ENCODE assay signal across 10 cellular contexts in the genomic region with DNA sequence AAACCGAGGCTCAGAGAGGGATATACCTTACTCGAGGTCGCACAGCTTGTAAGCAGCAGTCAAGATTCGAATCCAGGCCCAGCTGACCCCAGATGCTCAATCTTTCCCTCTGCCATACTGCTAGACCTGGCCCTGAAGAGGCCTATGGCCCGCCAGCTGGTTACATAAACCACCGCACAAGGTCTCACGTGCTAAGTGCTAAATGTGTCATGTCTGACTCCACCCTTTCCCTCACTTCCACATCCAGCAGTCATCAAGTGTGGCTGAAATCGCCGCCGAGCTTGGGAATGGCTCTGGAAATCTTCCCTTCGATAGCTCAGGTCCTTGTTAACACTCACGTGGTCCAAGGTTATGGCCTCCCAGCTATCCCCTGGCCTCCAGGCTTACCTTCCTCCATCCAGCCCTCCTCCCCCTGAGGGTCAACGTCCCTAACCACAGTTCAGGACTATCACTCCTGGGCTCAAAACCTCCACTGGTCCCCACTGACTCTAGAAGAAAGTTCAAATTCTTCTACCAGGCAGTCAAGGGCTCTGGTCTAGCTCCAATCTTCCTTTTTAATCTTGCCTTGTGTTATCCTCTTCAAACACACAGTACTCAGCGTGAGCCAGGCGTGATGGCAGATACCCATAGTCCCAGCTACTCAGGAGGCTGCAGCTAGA. TPM values are rescaled to one million over a fixed set of nuclear protein-coding genes. Genes with fewer than 3 reads are reported as not detected.
DNase-seq lines count a peak whose midpoint lies in the region; ATAC-seq, FAIRE-seq and TF ChIP-seq lines count a peak whose summit lies in the region.
"Had no signal": no experiment of that assay in that cellular context is flagged by ENCODE, and none has a peak within 500 bp of the region (broad histone marks: within the 10 kb centered on the region; RNA-seq: fewer than 3 reads in every experiment).

No MANE protein-coding gene starts in this region.

- H3K4me3 Mint-ChIP-seq in naive thymus-derived CD4-positive, alpha-beta T cell: peak overlapping the region; percentile 7 to 99 (median 92)

- peaks cover 0 to 6% (median 0%) of the 10 kb centered on the region in 5 donors for H3K36me3 Mint-ChIP-seq in naive thymus-derived CD4-positive, alpha-beta T cell

- H3K9me3 Mint-ChIP-seq in naive thymus-derived CD4-positive, alpha-beta T cell: peaks cover 0 to 1% (median 0%) of the 10 kb centered on the region in 11 donors

- H3K9me1 ChIP-seq in endothelial cell of umbilical vein (replicated peaks; ENCODE audit: control insufficient read depth, extremely low read depth, insufficient read depth, low read length): no peaks in the 10 kb centered on the region

- TF ChIP-seq POLR2A in endothelial cell of umbilical vein (IDR thresholded peaks at IDR 0.05; ENCODE audit: low read depth, low read length): no peak

- H3K27me3 ChIP-seq in AG04450 (ENCODE audit: control insufficient read depth, insufficient read depth, low read length) (no peaks in the 10 kb centered on the region), OCI-LY1 (ENCODE audit: insufficient read depth, low read length) (no peaks in the 10 kb centered on the region), endothelial cell of umbilical vein (ENCODE audit: control insufficient read depth in 2 of 2, insufficient read depth in 2 of 2, low read length in 2 of 2) (no peaks in the 10 kb centered on the region)
- H3K27me3 ChIP-seq in naive thymus-derived CD4-positive, alpha-beta T cell (ENCODE audit: control insufficient read depth in 2 of 2, insufficient read depth in 2 of 2, low read length in 2 of 2): no peaks in the 10 kb centered on the region

- H3K4me3 ChIP-seq in AG04450 (ENCODE audit: low read depth, low read length): no peak overlapping the region
- H3K4me3 ChIP-seq in OCI-LY1 (ENCODE audit: low read depth, low read length, poor library complexity, severe bottlenecking): no peak overlapping the region
- H3K4me3 ChIP-seq in endothelial cell of umbilical vein (replicated peaks in 1 of 3; ENCODE audit: insufficient read depth in 1 of 3, low read depth in 1 of 3, low read length in 3 of 3): no peak overlapping the region
- no peak overlapping the region for H3K4me3 ChIP-seq in naive thymus-derived CD4-positive, alpha-beta T cell (ENCODE audit: low read length)

- peaks cover 44 to 81% (median 58%) of the 10 kb centered on the region in 7 donors for H3K4me1 Mint-ChIP-seq in naive thymus-derived CD4-positive, alpha-beta T cell

- no peaks in the 10 kb centered on the region for H3K9me2 ChIP-seq in OCI-LY1 (ENCODE audit: low read depth, low read length)

- intact Hi-C loops in endothelial cell of umbilical vein (cut with micrococcal nuclease): loop anchor here (1.0 kb wide), 1 partner anchor 21 kb away; no protein-coding TSS in a partner anchor
- intact Hi-C loops in naive thymus-derived CD4-positive, alpha-beta T cell (cut with micrococcal nuclease): no loop called here

- BruUV-seq in endothelial cell of umbilical vein (replicated peaks; lab: Mats Ljungman, UMichigan): no TSS peak

- H3K36me3 ChIP-seq in OCI-LY1 (ENCODE audit: insufficient read depth, low read length) (no peaks in the 10 kb centered on the region), endothelial cell of umbilical vein (ENCODE audit: control insufficient read depth in 2 of 2, extremely low read depth in 1 of 2, insufficient read depth in 2 of 2, low read length in 2 of 2) (no peaks in the 10 kb centered on the region)
- H3K36me3 ChIP-seq in naive thymus-derived CD4-positive, alpha-beta T cell (ENCODE audit: control insufficient read depth in 2 of 3, insufficient read depth in 3 of 3, low read length in 3 of 3): peaks cover 0 to 3% (median under 1%) of the 10 kb centered on the region in 3 experiments

- H4K20me1 ChIP-seq in OCI-LY1 (ENCODE audit: insufficient read depth, low read length): no peaks in the 10 kb centered on the region
- H4K20me1 ChIP-seq in endothelial cell of umbilical vein (replicated peaks; ENCODE audit: control insufficient read depth, extremely low read depth, insufficient read depth, low read length): no peaks in the 10 kb centered on the region

- H3K27ac ChIP-seq in AG04450 (ENCODE audit: low read depth, low read length): peak overlapping the region; percentile 42
- peak overlapping the region; percentile 77 for H3K27ac ChIP-seq in OCI-LY1 (ENCODE audit: low read depth, low read length, poor library complexity, severe bottlenecking)
- peak overlapping the region; percentile 47 for H3K27ac ChIP-seq in endothelial cell of umbilical vein (ENCODE audit: insufficient read depth, low read depth, low read length)
- H3K27ac ChIP-seq in naive thymus-derived CD4-positive, alpha-beta T cell (ENCODE audit: low read depth, low read length): peak overlapping the region; percentile 100

- ATAC-seq in naive thymus-derived CD4-positive, alpha-beta T cell: no peak
- no peak for ATAC-seq in GM19455 (IDR thresholded peaks at IDR 0.05; ENCODE audit: unreplicated experiment)
- ATAC-seq in GM21526 (IDR thresholded peaks at IDR 0.05; ENCODE audit: low FRiP score, unreplicated experiment): no peak
- no peak for ATAC-seq in GM18519 (IDR thresholded peaks at IDR 0.05; ENCODE audit: low FRiP score, unreplicated experiment)

- POLR2A ChIA-PET in AG04450 (lab: Yijun Ruan, JAX) (interaction anchor here (0.5 to 1.0 kb wide), 3 partner anchors 8 to 32 kb away, joined by 3 to 4 read pairs (median 4); a partner anchor contains a TSS), endothelial cell of umbilical vein (lab: Charles Lee) (interaction anchor here (0.9 to 1.3 kb wide), 2 partner anchors 8 to 152 kb away, joined by 3 to 5 read pairs; a partner anchor contains a TSS)
- POLR2A ChIA-PET in naive thymus-derived CD4-positive, alpha-beta T cell (lab: Charles Lee): interaction anchor here (0.5 to 12.3 kb wide), 14 partner anchors 9 to 98 kb away, joined by 3 to 199 read pairs (median 4); a partner anchor contains a TSS

- H3K4me2 ChIP-seq in OCI-LY1 (ENCODE audit: low read length): no peak overlapping the region
- peak overlapping the region; percentile 2 for H3K4me2 ChIP-seq in endothelial cell of umbilical vein (ENCODE audit: insufficient read depth, low read length)

- dilution Hi-C loops in endothelial cell of umbilical vein (cut with MboI; ENCODE audit: extremely low pct_ligation_motif_present, low sequenced_read_pairs): no loop called here

- TF ChIP-seq CTCF in AG04450 (IDR thresholded peaks at IDR 0.05; ENCODE audit: low read depth, low read length): no peak
- TF ChIP-seq CTCF in OCI-LY1 (IDR thresholded peaks at IDR 0.05; ENCODE audit: low read length): no peak
- TF ChIP-seq CTCF in endothelial cell of umbilical vein (IDR thresholded peaks at IDR 0.05; ENCODE audit: extremely low read depth in 1 of 2, insufficient read depth in 1 of 2, low read depth in 1 of 2, low read length in 2 of 2): no peak

- H3K79me2 ChIP-seq in OCI-LY1 (ENCODE audit: insufficient read depth, low read length) (peaks cover 12% of the 10 kb centered on the region), endothelial cell of umbilical vein (ENCODE audit: control insufficient read depth, insufficient read depth, low read length) (peaks cover 66% of the 10 kb centered on the region)

- no peaks in the 10 kb centered on the region for H3F3A ChIP-seq in OCI-LY1 (ENCODE audit: insufficient read depth, low read length)

- H3K4me1 ChIP-seq in OCI-LY1 (ENCODE audit: insufficient read depth, low read length, severe bottlenecking) (peaks cover 42% of the 10 kb centered on the region), endothelial cell of umbilical vein (ENCODE audit: control insufficient read depth, extremely low read depth, insufficient read depth, low read length) (peaks cover 34% of the 10 kb centered on the region)
- H3K4me1 ChIP-seq in naive thymus-derived CD4-positive, alpha-beta T cell (ENCODE audit: control insufficient read depth in 2 of 2, insufficient read depth in 2 of 2, low read length in 2 of 2): peaks cover 19 to 42% of the 10 kb centered on the region in 2 donors

- H3K9me3 ChIP-seq in AG04450 (ENCODE audit: control insufficient read depth, insufficient read depth, low read length): no peaks in the 10 kb centered on the region
- no peaks in the 10 kb centered on the region for H3K9me3 ChIP-seq in OCI-LY1 (ENCODE audit: low read length)
- no peaks in the 10 kb centered on the region for H3K9me3 ChIP-seq in endothelial cell of umbilical vein (replicated peaks; ENCODE audit: control insufficient read depth, insufficient read depth, low read length)
- no peaks in the 10 kb centered on the region for H3K9me3 ChIP-seq in naive thymus-derived CD4-positive, alpha-beta T cell (ENCODE audit: control insufficient read depth in 2 of 3, low read length in 3 of 3)

- no peaks in the 10 kb centered on the region for H3K27me3 Mint-ChIP-seq in naive thymus-derived CD4-positive, alpha-beta T cell

- H2AFZ ChIP-seq in OCI-LY1 (ENCODE audit: low read length): no peak overlapping the region
- H2AFZ ChIP-seq in endothelial cell of umbilical vein (ENCODE audit: low read depth, low read length): no peak overlapping the region

- peak overlapping the region in 8 of 9 donors; percentile 15 to 99 (median 94) for H3K27ac Mint-ChIP-seq in naive thymus-derived CD4-positive, alpha-beta T cell

- FAIRE-seq in endothelial cell of umbilical vein (lab: Jason Lieb, UNC): peak; percentile 24

- H3K9ac ChIP-seq in OCI-LY1 (ENCODE audit: low read length) (no peak overlapping the region; the same call in 1 of the 2 replicates), endothelial cell of umbilical vein (replicated peaks; ENCODE audit: extremely low read depth, insufficient read depth, low read length) (no peak overlapping the region)

- CTCF ChIA-PET in AG04450 (lab: Charles Lee) (interaction anchor here (0.6 to 1.2 kb wide), 2 partner anchors 85 kb away, joined by 3 to 5 read pairs; no protein-coding TSS in a partner anchor), endothelial cell of umbilical vein (lab: Charles Lee) (interaction anchor here (0.7 to 3.0 kb wide), 9 partner anchors 10 to 119 kb away, joined by 3 to 21 read pairs (median 4); no protein-coding TSS in a partner anchor)
- CTCF ChIA-PET in naive thymus-derived CD4-positive, alpha-beta T cell (lab: Charles Lee): interaction anchor here (0.7 to 3.0 kb wide), 6 partner anchors 9 to 618 kb away, joined by 3 to 14 read pairs (median 7); a partner anchor contains a TSS

- DNase-seq in AG04450 (ENCODE audit: low read depth, low spot score) (no peak), endothelial cell of umbilical vein (ENCODE audit: low read depth, low spot score) (no peak), NCI-H524 (lab: John Stamatoyannopoulos, UW) (no peak)
- no peak for DNase-seq in naive thymus-derived CD4-positive, alpha-beta T cell
- DNase-seq: GDM1; stimulated activated CD4-positive, alpha-beta T cell treated with anti-CD3 and anti-CD28 coated beads, Interleukin-1b, Interleukin-23, amount 100 ng/mL, for 48 hours had no signal

RNA-seq across cellular contexts. Expression of a gene that starts 3.5 kb away (rescaled TPM):
- polyA plus RNA-seq in AG04450 (2011; rRNA removed): 18.8 and 22.3 TPM in 2 replicates
- polyA minus RNA-seq in AG04450 (2011; rRNA and poly(A)+ RNA removed): 28.8 and 32.5 TPM in 2 replicates
- 26.5 and 27.4 TPM in 2 replicates for total RNA-seq in endothelial cell of umbilical vein
- polyA plus RNA-seq in endothelial cell of umbilical vein: 15.1 and 15.7 TPM in 2 replicates
- 9.4 and 11.8 TPM in 2 replicates for polyA plus RNA-seq in endothelial cell of umbilical vein (2011; cell fraction: cytosol; rRNA removed)
- 18.0 and 18.5 TPM in 2 replicates for polyA plus RNA-seq in endothelial cell of umbilical vein (2011; cell fraction: nucleus; rRNA removed)
- polyA plus RNA-seq in endothelial cell of umbilical vein (2012): 20.6 and 25.2 TPM in 2 replicates
- polyA minus RNA-seq in endothelial cell of umbilical vein: 29.2 and 30.0 TPM in 2 replicates
- 11.8 TPM for polyA minus RNA-seq in endothelial cell of umbilical vein (2011; cell fraction: cytosol; rRNA and poly(A)+ RNA removed)
- polyA minus RNA-seq in endothelial cell of umbilical vein (2011; cell fraction: nucleus; rRNA and poly(A)+ RNA removed): 12.3 and 15.1 TPM in 2 replicates
- total RNA-seq in naive thymus-derived CD4-positive, alpha-beta T cell: 10 to 100 TPM; 30.3 to 89.2 (median 64.1) TPM
- polyA plus RNA-seq in naive thymus-derived CD4-positive, alpha-beta T cell: 10 to 100 TPM; 15.3 to 25.5 TPM

RNA-seq across cellular contexts. Expression of a gene that starts 5.4 kb away (rescaled TPM):
- not detected in 2 replicates for polyA plus RNA-seq in AG04450 (2011; rRNA removed)
- polyA minus RNA-seq in AG04450 (2011; rRNA and poly(A)+ RNA removed): not detected in 2 replicates
- total RNA-seq in endothelial cell of umbilical vein: not detected in 2 replicates
- not detected in 2 replicates for polyA plus RNA-seq in endothelial cell of umbilical vein
- polyA plus RNA-seq in endothelial cell of umbilical vein (2011; cell fraction: cytosol; rRNA removed): not detected in 2 replicates
- polyA plus RNA-seq in endothelial cell of umbilical vein (2011; cell fraction: nucleus; rRNA removed): not detected in 2 replicates
- polyA plus RNA-seq in endothelial cell of umbilical vein (2012): 0.16 TPM in 1 of 2 replicates, not detected in the other
- not detected in 2 replicates for polyA minus RNA-seq in endothelial cell of umbilical vein
- not detected for polyA minus RNA-seq in endothelial cell of umbilical vein (2011; cell fraction: cytosol; rRNA and poly(A)+ RNA removed)
- not detected in 2 replicates for polyA minus RNA-seq in endothelial cell of umbilical vein (2011; cell fraction: nucleus; rRNA and poly(A)+ RNA removed)
- total RNA-seq in naive thymus-derived CD4-positive, alpha-beta T cell: under 1 TPM in 1 of 5 experiments, not detected in 4; 0.16 TPM
- polyA plus RNA-seq in naive thymus-derived CD4-positive, alpha-beta T cell: not detected

RNA-seq across cellular contexts. Expression of a gene that starts 8.3 kb away (rescaled TPM):
- 18.4 and 35.0 TPM in 2 replicates for polyA plus RNA-seq in AG04450 (2011; rRNA removed)
- polyA minus RNA-seq in AG04450 (2011; rRNA and poly(A)+ RNA removed): 207 and 320 TPM in 2 replicates
- 145 and 151 TPM in 2 replicates for total RNA-seq in endothelial cell of umbilical vein
- polyA plus RNA-seq in endothelial cell of umbilical vein: 25.1 and 45.9 TPM in 2 replicates
- 26.0 and 30.8 TPM in 2 replicates for polyA plus RNA-seq in endothelial cell of umbilical vein (2011; cell fraction: cytosol; rRNA removed)
- 107 and 129 TPM in 2 replicates for polyA plus RNA-seq in endothelial cell of umbilical vein (2011; cell fraction: nucleus; rRNA removed)
- 70.9 and 97.1 TPM in 2 replicates for polyA plus RNA-seq in endothelial cell of umbilical vein (2012)
- 213 and 226 TPM in 2 replicates for polyA minus RNA-seq in endothelial cell of umbilical vein
- 88.7 TPM for polyA minus RNA-seq in endothelial cell of umbilical vein (2011; cell fraction: cytosol; rRNA and poly(A)+ RNA removed)
- polyA minus RNA-seq in endothelial cell of umbilical vein (2011; cell fraction: nucleus; rRNA and poly(A)+ RNA removed): 158 and 169 TPM in 2 replicates
- total RNA-seq in naive thymus-derived CD4-positive, alpha-beta T cell: 100 to 1,000 TPM; 165 to 501 (median 225) TPM
- polyA plus RNA-seq in naive thymus-derived CD4-positive, alpha-beta T cell: 10 to 100 TPM; 43.6 to 82.4 TPM

RNA-seq across cellular contexts. Expression of a gene that starts 31.0 kb away (rescaled TPM):
- polyA plus RNA-seq in AG04450 (2011; rRNA removed): 5.3 and 6.3 TPM in 2 replicates
- 2.9 and 4.2 TPM in 2 replicates for polyA minus RNA-seq in AG04450 (2011; rRNA and poly(A)+ RNA removed)
- total RNA-seq in endothelial cell of umbilical vein: 5.4 and 5.6 TPM in 2 replicates
- 9.3 and 9.6 TPM in 2 replicates for polyA plus RNA-seq in endothelial cell of umbilical vein
- polyA plus RNA-seq in endothelial cell of umbilical vein (2011; cell fraction: cytosol; rRNA removed): 9.6 and 9.9 TPM in 2 replicates
- 2.8 and 3.2 TPM in 2 replicates for polyA plus RNA-seq in endothelial cell of umbilical vein (2011; cell fraction: nucleus; rRNA removed)
- polyA plus RNA-seq in endothelial cell of umbilical vein (2012): 3.7 and 5.6 TPM in 2 replicates
- polyA minus RNA-seq in endothelial cell of umbilical vein: 7.7 and 8.9 TPM in 2 replicates
- polyA minus RNA-seq in endothelial cell of umbilical vein (2011; cell fraction: cytosol; rRNA and poly(A)+ RNA removed): not detected
- 0.82 and 1.9 TPM in 2 replicates for polyA minus RNA-seq in endothelial cell of umbilical vein (2011; cell fraction: nucleus; rRNA and poly(A)+ RNA removed)
- total RNA-seq in naive thymus-derived CD4-positive, alpha-beta T cell: 10 to 100 TPM in 1 of 5 experiments, 1 to 10 TPM in 4; 6.0 to 14.6 (median 7.2) TPM
- polyA plus RNA-seq in naive thymus-derived CD4-positive, alpha-beta T cell: 10 to 100 TPM; 14.9 to 24.8 TPM

RNA-seq across cellular contexts. Expression of a gene that starts 36.6 kb away (rescaled TPM):
- polyA plus RNA-seq in AG04450 (2011; rRNA removed) (0.58 and 0.63 TPM in 2 replicates), endothelial cell of umbilical vein (0.70 and 0.92 TPM in 2 replicates)
- polyA minus RNA-seq in AG04450 (2011; rRNA and poly(A)+ RNA removed): 0.28 and 0.39 TPM in 2 replicates
- 1.8 TPM in 1 of 2 replicates, not detected in the other for total RNA-seq in endothelial cell of umbilical vein
- 0.34 and 0.52 TPM in 2 replicates for polyA plus RNA-seq in endothelial cell of umbilical vein (2011; cell fraction: cytosol; rRNA removed)
- 2.6 and 4.2 TPM in 2 replicates for polyA plus RNA-seq in endothelial cell of umbilical vein (2011; cell fraction: nucleus; rRNA removed)
- 0.63 and 1.2 TPM in 2 replicates for polyA plus RNA-seq in endothelial cell of umbilical vein (2012)
- polyA minus RNA-seq in endothelial cell of umbilical vein: 0.81 and 1.6 TPM in 2 replicates
- 0.92 TPM for polyA minus RNA-seq in endothelial cell of umbilical vein (2011; cell fraction: cytosol; rRNA and poly(A)+ RNA removed)
- polyA minus RNA-seq in endothelial cell of umbilical vein (2011; cell fraction: nucleus; rRNA and poly(A)+ RNA removed): 0.87 TPM in 1 of 2 replicates, not detected in the other
- total RNA-seq in naive thymus-derived CD4-positive, alpha-beta T cell: 10 to 100 TPM in 1 of 5 experiments, 1 to 10 TPM in 4; 2.8 to 39.7 (median 3.4) TPM
- polyA plus RNA-seq in naive thymus-derived CD4-positive, alpha-beta T cell: under 1 TPM in 1 of 2 donors, not detected in 1; 0.09 TPM

Comparison
In these comparisons a context has a peak if more than half of its experiments do, and no peak if none do; other contexts are left out.
1. H3K27ac ChIP-seq: peak in every context shown above with its lines; median percentile 100 in naive thymus-derived CD4-positive, alpha-beta T cell; 77 in OCI-LY1; 47 in endothelial cell of umbilical vein; 42 in AG04450.